Comparison of ENCODE assay signal across 31 cellular contexts in the genomic region with DNA sequence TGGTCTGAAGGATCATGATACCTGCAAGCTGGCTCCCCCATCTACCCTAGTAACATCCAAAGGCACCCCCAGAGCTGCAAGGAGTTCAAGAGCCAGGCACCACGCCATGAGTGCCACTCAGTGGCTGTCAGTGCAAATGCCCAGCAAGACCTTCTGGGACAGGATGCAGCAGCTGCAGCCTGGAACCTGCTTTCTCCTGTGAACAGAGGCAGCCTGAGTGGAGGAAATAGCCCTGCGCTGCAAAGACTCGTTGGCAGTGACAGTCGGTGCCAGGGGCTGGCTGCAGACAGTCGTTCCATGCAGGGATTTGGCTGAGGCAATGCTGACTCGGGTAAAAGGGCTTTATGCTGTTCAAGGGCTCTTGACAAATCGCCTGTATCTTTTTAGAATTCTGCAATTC. TPM values are rescaled to one million over a fixed set of nuclear protein-coding genes. Genes with fewer than 3 reads are reported as not detected.
DNase-seq lines count a peak whose midpoint lies in the region; ATAC-seq and TF ChIP-seq lines count a peak whose summit lies in the region.
"Had no signal": no experiment of that assay in that cellular context is flagged by ENCODE, and none has a peak within 500 bp of the region (broad histone marks: within the 10 kb centered on the region; RNA-seq: fewer than 3 reads in every experiment).

No MANE protein-coding gene starts in this region.

- no peak overlapping the region for H2BK20ac ChIP-seq in IMR-90 (ENCODE audit: low read depth, low read length)

- H3K79me1 ChIP-seq in IMR-90 (ENCODE audit: low read depth in 1 of 2, low read length in 2 of 2) = no peaks in the 10 kb centered on the region

- no peak overlapping the region for H2BK120ac ChIP-seq in IMR-90 (ENCODE audit: low read depth, low read length)

- intact Hi-C loops in IMR-90 (cut with micrococcal nuclease) (no loop called here), OCI-LY7 (cut with micrococcal nuclease; ENCODE audit: unreplicated experiment) (no loop called here)

- H3K4me3 ChIP-seq in IMR-90 (ENCODE audit: insufficient read depth, low read depth, low read length) = no peak overlapping the region
- no peak overlapping the region for H3K4me3 ChIP-seq in OCI-LY7 (ENCODE audit: low read depth, low read length, poor library complexity, severe bottlenecking)
- H3K4me3 ChIP-seq: gastroesophageal sphincter, skin epidermis, thoracic aorta, vagina had no signal

- no peak for TF ChIP-seq CTCF in IMR-90 (conservative IDR thresholded peaks at IDR 0.05; ENCODE audit: low read depth, low read length)
- TF ChIP-seq CTCF in RWPE1 (conservative IDR thresholded peaks at IDR 0.05; ENCODE audit: low read depth) = no peak
- TF ChIP-seq CTCF in OCI-LY7 (conservative IDR thresholded peaks at IDR 0.05; ENCODE audit: low read length) = no peak

- no peak overlapping the region for H2AK9ac ChIP-seq in IMR-90 (replicated peaks; ENCODE audit: low read depth, low read length, poor library complexity)

- no peak for TF ChIP-seq POLR2A in IMR-90 (IDR thresholded peaks at IDR 0.05; ENCODE audit: low read depth, low read length)

- in situ Hi-C loops in IMR-90 (cut with MboI; ENCODE audit: low sequenced_read_pairs) = no loop called here

- no peaks in the 10 kb centered on the region for H3K36me3 ChIP-seq in IMR-90 (ENCODE audit: control insufficient read depth, insufficient read depth, low read length)
- no peaks in the 10 kb centered on the region for H3K36me3 ChIP-seq in OCI-LY7 (ENCODE audit: insufficient read depth, low read length)
- H3K36me3 ChIP-seq: gastroesophageal sphincter, thoracic aorta, vagina had no signal

- no peak for TF ChIP-seq RAD21 in IMR-90 (IDR thresholded peaks at IDR 0.05; ENCODE audit: low read length)

- no peak overlapping the region for H4K8ac ChIP-seq in IMR-90 (ENCODE audit: low read depth in 2 of 2, low read length in 2 of 2)

- DNase-seq in IMR-90 = no peak
- peak in 42 of 58 donors; percentile 10 to 68 (median 38) for DNase-seq in anterior cingulate cortex (lab: John Stamatoyannopoulos, UW)
- peak; percentile 48 for DNase-seq in islet precursor cell
- DNase-seq in putamen (ENCODE audit: low spot score) = peak; percentile 38
- DNase-seq in RWPE1 (ENCODE audit: low spot score) = no peak
- no peak for DNase-seq in OCI-LY7 (ENCODE audit: low spot score)
- DNase-seq: activated CD4-positive, alpha-beta T cell treated with anti-CD3 and anti-CD28 coated beads, Interleukin-2, amount 50 U/mL, for 1 hour; activated naive CD4-positive, alpha-beta T cell treated with anti-CD3 and anti-CD28 coated beads, Interleukin-2, amount 50 U/mL, for 16 hours; aorta; CD8-positive, alpha-beta memory T cell; central memory CD4-positive, alpha-beta T cell; effector CD4-positive, alpha-beta T cell; HCEC 1CT; left cardiac atrium; NCI-H1694; NCI-H345; stimulated activated CD4-positive, alpha-beta T cell treated with anti-CD3 and anti-CD28 coated beads, Interleukin-2, amount 100 ng/mL, for 24 hours; T-helper 17 cell had no signal

- POLR2A ChIA-PET in IMR-90 (lab: Charles Lee; ENCODE audit: unreplicated experiment) (no interaction called here), RWPE1 (lab: Yijun Ruan, JAX; ENCODE audit: low non-redundant PET) (no interaction called here), OCI-LY7 (lab: Charles Lee) (no interaction called here)

- no peak overlapping the region for H2AK5ac ChIP-seq in IMR-90 (ENCODE audit: low read depth, low read length)

- H3K4me1 ChIP-seq in IMR-90 (ENCODE audit: control insufficient read depth, insufficient read depth, low read length) (no peaks in the 10 kb centered on the region), OCI-LY7 (ENCODE audit: insufficient read depth, low read length, poor library complexity, severe bottlenecking) (no peaks in the 10 kb centered on the region)
- H3K4me1 ChIP-seq: gastroesophageal sphincter, vagina had no signal

- H3K27ac ChIP-seq in IMR-90 (ENCODE audit: insufficient read depth, low read length) = no peak overlapping the region
- no peak overlapping the region for H3K27ac ChIP-seq in RWPE1
- no peak overlapping the region for H3K27ac ChIP-seq in OCI-LY7 (ENCODE audit: low read depth, low read length, poor library complexity, severe bottlenecking)
- H3K27ac ChIP-seq: gastroesophageal sphincter, KMS-11, skin epidermis, thoracic aorta, vagina had no signal

- no peak overlapping the region for H3K56ac ChIP-seq in IMR-90 (ENCODE audit: extremely low read depth, insufficient read depth, low read length)

- no peaks in the 10 kb centered on the region for H4K20me1 ChIP-seq in IMR-90 (ENCODE audit: insufficient read depth, low read length)
- no peaks in the 10 kb centered on the region for H4K20me1 ChIP-seq in OCI-LY7 (ENCODE audit: insufficient read depth, low read length)

- no peak for ATAC-seq in IMR-90 (ENCODE audit: low read depth)
- no peak for ATAC-seq in GM18517 (IDR thresholded peaks at IDR 0.05; ENCODE audit: unreplicated experiment)
- ATAC-seq: esophagus mucosa; gastroesophageal sphincter; stimulated activated memory B cell treated with anti-CD40 and anti-IgM and Interleukin-4, amounts not matched to agents 10 μg/mL and 1 μg/mL and 100 μg/mL, for 72 hours; T-helper 17 cell had no signal

- H3K79me2 ChIP-seq in OCI-LY7 (ENCODE audit: insufficient read depth, low read depth, low read length) = no peaks in the 10 kb centered on the region

- 37% methylated on average over 3 of the region's 7 CpGs; no CpG with 5 or more reads in 1 of the 2 experiments for WGBS in IMR-90 (ENCODE audit: extremely low coverage in 2 of 2, insufficient read length in 1 of 2), 2 experiments

- BruUV-seq in IMR-90 (replicated peaks; lab: Mats Ljungman, UMichigan) (no TSS peak), OCI-LY7 (replicated peaks; lab: Mats Ljungman, UMichigan) (no TSS peak)

- no peaks in the 10 kb centered on the region for H3K9me2 ChIP-seq in OCI-LY7 (ENCODE audit: insufficient read depth, low read length)

- H3K23ac ChIP-seq in IMR-90 (ENCODE audit: low read depth, low read length) = no peak overlapping the region

- no peak overlapping the region for H3K14ac ChIP-seq in IMR-90 (replicated peaks; ENCODE audit: low read depth, low read length)

- dilution Hi-C loops in IMR-90 (cut with HindIII; ENCODE audit: low sequenced_read_pairs, unreplicated experiment) = no loop called here

- H4K5ac ChIP-seq in IMR-90 (ENCODE audit: low read depth, low read length) = no peak overlapping the region

- peaks cover 3% of the 10 kb centered on the region; the same call in 1 of the 2 replicates for H3K27me3 ChIP-seq in IMR-90 (ENCODE audit: control insufficient read depth, insufficient read depth, low read length)
- H3K27me3 ChIP-seq: gastroesophageal sphincter, vagina had no signal

- no peak overlapping the region for H3K4ac ChIP-seq in IMR-90 (ENCODE audit: low read depth, low read length)

- no peak overlapping the region for H2BK15ac ChIP-seq in IMR-90 (ENCODE audit: low read depth, low read length)

- no peak overlapping the region for H3K4me2 ChIP-seq in IMR-90 (ENCODE audit: low read depth, low read length)
- H3K4me2 ChIP-seq in OCI-LY7 (ENCODE audit: low read length) = no peak overlapping the region
- H3K4me2 ChIP-seq: KMS-11 had no signal

- no peak overlapping the region for H3K9ac ChIP-seq in IMR-90 (ENCODE audit: low read depth, low read length)
- H3K9ac ChIP-seq: KMS-11 had no signal

- H2BK5ac ChIP-seq in IMR-90 (ENCODE audit: low read depth, low read length, poor library complexity, severe bottlenecking) = no peak overlapping the region

- H2AFZ ChIP-seq in IMR-90 (replicated peaks; ENCODE audit: low read length, poor library complexity) (peak overlapping the region; percentile 24), OCI-LY7 (ENCODE audit: low read length) (no peak overlapping the region)

- no peaks in the 10 kb centered on the region for H3K9me1 ChIP-seq in IMR-90 (ENCODE audit: insufficient read depth, low read length)

- H3K9me3 ChIP-seq in IMR-90 (ENCODE audit: control insufficient read depth, insufficient read depth, low read length) (no peaks in the 10 kb centered on the region), OCI-LY7 (ENCODE audit: low read length) (no peaks in the 10 kb centered on the region)
- H3K9me3 ChIP-seq: gastroesophageal sphincter, thoracic aorta, vagina had no signal

- CTCF ChIA-PET in IMR-90 (lab: Yijun Ruan, JAX) (no interaction called here), RWPE1 (lab: Yijun Ruan, JAX) (no interaction called here), OCI-LY7 (lab: Charles Lee; ENCODE audit: unreplicated experiment) (no interaction called here)

- H4K91ac ChIP-seq in IMR-90 (ENCODE audit: insufficient read depth, low read depth, low read length) = no peak overlapping the region

- H3K18ac ChIP-seq in IMR-90 (ENCODE audit: low read depth, low read length) = no peak overlapping the region

TF ChIP-seq in IMR-90, 13 proteins besides CTCF, POLR2A, EP300 and RAD21:
- TF ChIP-seq SMC3 (IDR thresholded peaks at IDR 0.05; ENCODE audit: low read depth, low read length) (no peak), MAZ (IDR thresholded peaks at IDR 0.05; ENCODE audit: borderline replicate concordance, low read depth, low read length) (no peak), NFE2L2 (IDR thresholded peaks at IDR 0.05; ENCODE audit: low read depth, low read length) (no peak), BHLHE40 (IDR thresholded peaks at IDR 0.05; ENCODE audit: low read depth, low read length) (no peak), RCOR1 (IDR thresholded peaks at IDR 0.05; ENCODE audit: insufficient replicate concordance, low read length) (no peak), CHD1 (IDR thresholded peaks at IDR 0.05; ENCODE audit: low read depth, low read length) (no peak), ELK1 (IDR thresholded peaks at IDR 0.05; ENCODE audit: borderline replicate concordance, low read depth, low read length) (no peak)

RNA-seq across cellular contexts. Expression of gene SSTR4, which starts 15.7 kb away (rescaled TPM):
- total RNA-seq in IMR-90 (2012; rRNA removed) (not detected in 2 replicates), OCI-LY7 (2022) (not detected in 2 replicates)
- polyA plus RNA-seq in IMR-90 (2012; rRNA removed) = not detected in 2 replicates
- not detected in 2 replicates for polyA plus RNA-seq in IMR-90 (2012; cell fraction: cytosol; rRNA removed)
- polyA plus RNA-seq in IMR-90 (2012; cell fraction: nucleus; rRNA removed; ENCODE audit: low replicate concordance) = not detected in 2 replicates
- not detected in 2 replicates for total RNA-seq in OCI-LY7 (2014; rRNA removed; shearing (Covaris generic))
- total RNA-seq: activated T-helper 1 cell treated with anti-CD3 and anti-CD28 coated beads, Interleukin-12 subunit alpha, Interleukin-12 subunit beta, Interleukin-2, Interleukin-4 antibody, amounts not matched to agents 30 ng/mL and 10 ng/mL and 1 ng/mL, durations not matched to agents 14 hours and 24 hours and 36 hours; aorta; CD8-positive, alpha-beta memory T cell; esophagus mucosa; HT1080; left cardiac atrium; mesenteric fat pad; progenitor cell of endocrine pancreas; SK-MEL-5; T-helper 17 cell; thoracic aorta; vagina had no signal
- polyA plus RNA-seq: aorta; CD8-positive, alpha-beta memory T cell had no signal

RNA-seq across cellular contexts. Expression of gene THBD, which starts 30.1 kb away (rescaled TPM):
- under 0.01 TPM in 1 of 2 replicates, not detected in the other for total RNA-seq in IMR-90 (2012; rRNA removed)
- 0.07 and 0.09 TPM in 2 replicates for polyA plus RNA-seq in IMR-90 (2012; rRNA removed)
- 0.08 and 0.09 TPM in 2 replicates for polyA plus RNA-seq in IMR-90 (2012; cell fraction: cytosol; rRNA removed)
- 0.09 and 0.15 TPM in 2 replicates for polyA plus RNA-seq in IMR-90 (2012; cell fraction: nucleus; rRNA removed; ENCODE audit: low replicate concordance)
- not detected in 2 replicates for total RNA-seq in OCI-LY7 (2014; rRNA removed; shearing (Covaris generic))
- not detected in 2 replicates for total RNA-seq in OCI-LY7 (2022)
- total RNA-seq: activated T-helper 1 cell treated with anti-CD3 and anti-CD28 coated beads, Interleukin-12 subunit alpha, Interleukin-12 subunit beta, Interleukin-2, Interleukin-4 antibody, amounts not matched to agents 30 ng/mL and 10 ng/mL and 1 ng/mL, durations not matched to agents 14 hours and 24 hours and 36 hours; HT1080; SK-MEL-5 had no signal
- polyA plus RNA-seq: CD8-positive, alpha-beta memory T cell had no signal

Comparison
In these comparisons a context has a peak if more than half of its experiments do, and no peak if none do; other contexts are left out.
1. DNase-seq: peak in anterior cingulate cortex (42 of 58), islet precursor cell (single experiment) and putamen (single experiment); none in IMR-90 (single experiment), RWPE1 (single experiment) and OCI-LY7 (single experiment).